ENCODE assay signal across 1 cellular context in the genomic region with DNA sequence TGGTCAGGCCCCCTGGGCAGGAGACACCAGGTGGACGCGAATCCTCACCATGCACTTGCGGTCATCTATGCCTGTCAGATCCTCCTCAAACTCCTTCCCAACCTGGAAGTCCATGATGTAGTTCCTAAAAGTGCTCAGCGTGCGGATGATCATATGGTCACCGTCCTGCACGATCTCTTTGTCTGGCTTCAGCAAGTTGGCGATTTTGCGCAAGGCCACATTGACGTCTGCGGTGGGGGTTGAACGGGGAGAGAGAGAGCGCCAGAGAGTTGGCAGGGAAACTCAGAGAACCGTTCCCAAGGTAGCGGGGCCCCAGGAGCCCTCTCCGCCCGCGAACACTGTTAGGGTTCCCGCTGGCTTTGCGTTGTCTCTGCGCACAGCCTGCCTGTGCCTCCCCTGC.
TF ChIP-seq lines count a peak whose summit lies in the region.

No MANE protein-coding gene starts in this region.

TF ChIP-seq in GM23338, 12 proteins besides CTCF, POLR2A, EP300 and RAD21 (continued from another document):
- TF ChIP-seq ZNF462 (CRISPR knock-in tag; IDR thresholded peaks at IDR 0.05), result no peak
- TF ChIP-seq EZH2phosphoT487 (IDR thresholded peaks at IDR 0.05; ENCODE audit: unreplicated experiment), result no peak
- TF ChIP-seq JUNB (IDR thresholded peaks at IDR 0.05; ENCODE audit: unreplicated experiment), result no peak
- no peak for TF ChIP-seq ZNF331 (CRISPR knock-in tag; IDR thresholded peaks at IDR 0.05; ENCODE audit: low read depth)
- TF ChIP-seq EZH2 (IDR thresholded peaks at IDR 0.05; ENCODE audit: low read depth, unreplicated experiment), result no peak
- TF ChIP-seq, protein P1, sequence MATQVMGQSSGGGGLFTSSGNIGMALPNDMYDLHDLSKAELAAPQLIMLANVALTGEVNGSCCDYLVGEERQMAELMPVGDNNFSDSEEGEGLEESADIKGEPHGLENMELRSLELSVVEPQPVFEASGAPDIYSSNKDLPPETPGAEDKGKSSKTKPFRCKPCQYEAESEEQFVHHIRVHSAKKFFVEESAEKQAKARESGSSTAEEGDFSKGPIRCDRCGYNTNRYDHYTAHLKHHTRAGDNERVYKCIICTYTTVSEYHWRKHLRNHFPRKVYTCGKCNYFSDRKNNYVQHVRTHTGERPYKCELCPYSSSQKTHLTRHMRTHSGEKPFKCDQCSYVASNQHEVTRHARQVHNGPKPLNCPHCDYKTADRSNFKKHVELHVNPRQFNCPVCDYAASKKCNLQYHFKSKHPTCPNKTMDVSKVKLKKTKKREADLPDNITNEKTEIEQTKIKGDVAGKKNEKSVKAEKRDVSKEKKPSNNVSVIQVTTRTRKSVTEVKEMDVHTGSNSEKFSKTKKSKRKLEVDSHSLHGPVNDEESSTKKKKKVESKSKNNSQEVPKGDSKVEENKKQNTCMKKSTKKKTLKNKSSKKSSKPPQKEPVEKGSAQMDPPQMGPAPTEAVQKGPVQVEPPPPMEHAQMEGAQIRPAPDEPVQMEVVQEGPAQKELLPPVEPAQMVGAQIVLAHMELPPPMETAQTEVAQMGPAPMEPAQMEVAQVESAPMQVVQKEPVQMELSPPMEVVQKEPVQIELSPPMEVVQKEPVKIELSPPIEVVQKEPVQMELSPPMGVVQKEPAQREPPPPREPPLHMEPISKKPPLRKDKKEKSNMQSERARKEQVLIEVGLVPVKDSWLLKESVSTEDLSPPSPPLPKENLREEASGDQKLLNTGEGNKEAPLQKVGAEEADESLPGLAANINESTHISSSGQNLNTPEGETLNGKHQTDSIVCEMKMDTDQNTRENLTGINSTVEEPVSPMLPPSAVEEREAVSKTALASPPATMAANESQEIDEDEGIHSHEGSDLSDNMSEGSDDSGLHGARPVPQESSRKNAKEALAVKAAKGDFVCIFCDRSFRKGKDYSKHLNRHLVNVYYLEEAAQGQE (IDR thresholded peaks at IDR 0.05; ENCODE audit: unreplicated experiment), result no peak
- no peak for TF ChIP-seq ETS1 (IDR thresholded peaks at IDR 0.05)
- no peak for TF ChIP-seq NANOG (IDR thresholded peaks at IDR 0.05; ENCODE audit: borderline replicate concordance)
- no peak for TF ChIP-seq POLR2AphosphoS5 (IDR thresholded peaks at IDR 0.05; ENCODE audit: low read depth)
- no peak for TF ChIP-seq ZNF114 (CRISPR knock-in tag; IDR thresholded peaks at IDR 0.05)
- TF ChIP-seq STAT1 (IDR thresholded peaks at IDR 0.05; ENCODE audit: unreplicated experiment), result no peak
